36 cellular contexts compared by ENCODE assay signal in the genomic region with DNA sequence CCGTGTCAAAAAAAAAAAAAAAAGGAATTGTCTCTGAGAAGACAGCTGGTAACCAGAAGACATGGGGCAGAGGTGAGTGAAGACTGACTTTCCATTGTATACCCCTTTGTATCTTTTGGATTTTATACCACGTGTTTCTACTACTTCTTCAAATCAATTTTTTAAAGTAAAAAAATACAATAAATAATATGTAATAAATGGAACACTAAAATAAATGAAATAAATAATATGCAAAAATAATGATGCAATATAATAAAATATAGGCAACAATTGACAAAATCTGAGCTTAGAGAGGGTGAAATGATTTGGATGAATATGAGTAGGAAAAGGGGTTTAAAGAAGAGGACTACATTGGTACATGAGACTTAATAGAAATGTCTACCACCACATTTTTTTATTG.
"Had no signal": no experiment of that assay in that cellular context is flagged by ENCODE, and none has a peak within 500 bp of the region (broad histone marks: within the 10 kb centered on the region; RNA-seq: fewer than 3 reads in every experiment).

No MANE protein-coding gene starts in this region.

- H3K36me3 Mint-ChIP-seq: activated naive CD4-positive, alpha-beta T cell treated with anti-CD3 and anti-CD28 coated beads, Interleukin-2, amount 10 ng/mL, durations not matched to agents 7 days and 5 days; activated naive CD4-positive, alpha-beta T cell treated with anti-CD3 and anti-CD28 coated beads, Interleukin-2, amount 50 U/mL, for 24 hours; activated naive CD4-positive, alpha-beta T cell treated with anti-CD3 and anti-CD28 coated beads, Interleukin-2, amount 50 U/mL, for 72 hours; activated naive CD8-positive, alpha-beta T cell; activated naive CD8-positive, alpha-beta T cell treated with anti-CD3 and anti-CD28 coated beads for 36 hours; activated naive CD8-positive, alpha-beta T cell treated with anti-CD3 and anti-CD28 coated beads, Interleukin-2, amount 10 ng/mL, durations not matched to agents 7 days and 5 days; brain had no signal

- H3K27me3 Mint-ChIP-seq: activated naive CD4-positive, alpha-beta T cell treated with anti-CD3 and anti-CD28 coated beads, Interleukin-2, amount 10 ng/mL, durations not matched to agents 7 days and 5 days; activated naive CD8-positive, alpha-beta T cell; activated naive CD8-positive, alpha-beta T cell treated with anti-CD3 and anti-CD28 coated beads for 36 hours; activated naive CD8-positive, alpha-beta T cell treated with anti-CD3 and anti-CD28 coated beads, Interleukin-2, amount 10 ng/mL, durations not matched to agents 7 days and 5 days; activated naive CD8-positive, alpha-beta T cell treated with anti-CD3 and anti-CD28 coated beads, Interleukin-2, amount 50 U/mL, for 24 hours; activated T-cell treated with anti-CD3 and anti-CD28 coated beads, Interleukin-2, amount 50 U/mL, for 24 hours; activated T-helper 17 cell treated with anti-CD3 and anti-CD28 coated beads, Interleukin-2, amount 50 U/mL, for 72 hours; brain had no signal

- H3K4me1 Mint-ChIP-seq: activated naive CD4-positive, alpha-beta T cell treated with anti-CD3 and anti-CD28 coated beads, Interleukin-2, amount 10 ng/mL, durations not matched to agents 7 days and 5 days; activated naive CD4-positive, alpha-beta T cell treated with anti-CD3 and anti-CD28 coated beads, Interleukin-2, amount 50 U/mL, for 24 hours; activated naive CD8-positive, alpha-beta T cell treated with anti-CD3 and anti-CD28 coated beads for 36 hours; activated naive CD8-positive, alpha-beta T cell treated with anti-CD3 and anti-CD28 coated beads, Interleukin-2, amount 10 ng/mL, durations not matched to agents 7 days and 5 days; activated naive CD8-positive, alpha-beta T cell treated with anti-CD3 and anti-CD28 coated beads, Interleukin-2, amount 50 U/mL, for 24 hours; activated T-helper 17 cell treated with anti-CD3 and anti-CD28 coated beads, Interleukin-2, amount 50 U/mL, for 72 hours; brain; central memory CD8-positive, alpha-beta T cell had no signal

- DNase-seq: activated effector memory CD4-positive, alpha-beta T cell treated with anti-CD3 and anti-CD28 coated beads, Interleukin-2, amount 50 U/mL, for 16 hours; activated effector memory CD4-positive, alpha-beta T cell treated with Interleukin-2 at 50 U/mL for 16 hours; activated gamma-delta T cell; activated gamma-delta T cell treated with Interleukin-2 at 50 U/mL for 16 hours; activated naive CD4-positive, alpha-beta T cell; activated naive CD4-positive, alpha-beta T cell treated with anti-CD3 and anti-CD28 coated beads for 36 hours; activated naive CD4-positive, alpha-beta T cell treated with anti-CD3 and anti-CD28 coated beads, Interleukin-2, amount 10 ng/mL, durations not matched to agents 7 days and 5 days; activated naive CD4-positive, alpha-beta T cell treated with anti-CD3 and anti-CD28 coated beads, Interleukin-2, amount 50 U/mL, for 16 hours; activated naive CD4-positive, alpha-beta T cell treated with Interleukin-2 at 50 U/mL for 16 hours; activated naive CD8-positive, alpha-beta T cell treated with anti-CD3 and anti-CD28 coated beads for 36 hours; activated naive CD8-positive, alpha-beta T cell treated with anti-CD3 and anti-CD28 coated beads, Interleukin-2, amount 10 ng/mL, durations not matched to agents 7 days and 5 days; activated naive CD8-positive, alpha-beta T cell treated with anti-CD3 and anti-CD28 coated beads, Interleukin-2, amount 50 U/mL, for 24 hours; activated T-cell treated with anti-CD3 and anti-CD28 coated beads, Interleukin-2, amount 50 U/mL, for 24 hours; activated T-cell treated with anti-CD3 and anti-CD28 coated beads, Interleukin-2, amount 50 U/mL, for 4 hours; activated T-cell treated with anti-CD3 and anti-CD28 coated beads, Interleukin-2, amount 50 U/mL, for 48 hours; activated T-cell treated with anti-CD3 and anti-CD28 coated beads, Interleukin-2, amount 50 U/mL, for 72 hours; adrenal gland; amniotic stem cell; amygdala; anterior cingulate cortex; aorta; body of pancreas; brain microvascular endothelial cell; caudate nucleus; central memory CD4-positive, alpha-beta T cell; cerebellar nuclear complex had no signal

- FAIRE-seq: astrocyte, bronchial epithelial cell had no signal

- H3K27ac Mint-ChIP-seq: activated naive CD4-positive, alpha-beta T cell treated with anti-CD3 and anti-CD28 coated beads for 36 hours; activated naive CD4-positive, alpha-beta T cell treated with anti-CD3 and anti-CD28 coated beads, Interleukin-2, amount 10 ng/mL, durations not matched to agents 7 days and 5 days; activated naive CD4-positive, alpha-beta T cell treated with anti-CD3 and anti-CD28 coated beads, Interleukin-2, amount 50 U/mL, for 24 hours; activated naive CD4-positive, alpha-beta T cell treated with anti-CD3 and anti-CD28 coated beads, Interleukin-2, amount 50 U/mL, for 72 hours; activated naive CD8-positive, alpha-beta T cell; activated naive CD8-positive, alpha-beta T cell treated with anti-CD3 and anti-CD28 coated beads for 36 hours; activated naive CD8-positive, alpha-beta T cell treated with anti-CD3 and anti-CD28 coated beads, Interleukin-2, amount 10 ng/mL, durations not matched to agents 7 days and 5 days; activated naive CD8-positive, alpha-beta T cell treated with anti-CD3 and anti-CD28 coated beads, Interleukin-2, amount 50 U/mL, for 24 hours; activated T-cell treated with anti-CD3 and anti-CD28 coated beads, Interleukin-2, amount 50 U/mL, for 24 hours; activated T-cell treated with anti-CD3 and anti-CD28 coated beads, Interleukin-2, amount 50 U/mL, for 72 hours; activated T-helper 1 cell treated with anti-CD3 and anti-CD28 coated beads, Interleukin-12 subunit alpha, Interleukin-12 subunit beta, Interleukin-2, Interleukin-4 antibody, amounts not matched to agents 30 ng/mL and 10 ng/mL and 1 ng/mL, durations not matched to agents 14 hours and 24 hours and 36 hours; activated T-helper 17 cell treated with anti-CD3 and anti-CD28 coated beads, Interleukin-2, amount 50 U/mL, for 72 hours; activated T-helper 2 cell treated with anti-CD3 and anti-CD28 coated beads, Interferon-gamma antibody, Interleukin-2, Interleukin-4, amounts not matched to agents 10 μg/mL and 5 μg/mL and 100 μg/mL, durations not matched to agents 14 hours and 24 hours and 36 hours; brain had no signal

- ATAC-seq: activated naive CD4-positive, alpha-beta T cell treated with anti-CD3 and anti-CD28 coated beads, Interleukin-2, amount 50 U/mL, for 72 hours; activated naive CD8-positive, alpha-beta T cell treated with anti-CD3 and anti-CD28 coated beads, Interleukin-2, amount 50 U/mL, for 24 hours; activated T-cell treated with anti-CD3 and anti-CD28 coated beads, Interleukin-2, amount 50 U/mL, for 4 hours; activated T-cell treated with anti-CD3 and anti-CD28 coated beads, Interleukin-2, amount 50 U/mL, for 72 hours; activated T-helper 17 cell treated with anti-CD3 and anti-CD28 coated beads, Interleukin-2, amount 50 U/mL, for 72 hours; body of pancreas had no signal

- H3K9me3 Mint-ChIP-seq: activated naive CD4-positive, alpha-beta T cell treated with anti-CD3 and anti-CD28 coated beads for 36 hours; activated naive CD4-positive, alpha-beta T cell treated with anti-CD3 and anti-CD28 coated beads, Interleukin-2, amount 10 ng/mL, durations not matched to agents 7 days and 5 days; activated naive CD4-positive, alpha-beta T cell treated with anti-CD3 and anti-CD28 coated beads, Interleukin-2, amount 50 U/mL, for 24 hours; activated naive CD4-positive, alpha-beta T cell treated with anti-CD3 and anti-CD28 coated beads, Interleukin-2, amount 50 U/mL, for 72 hours; activated naive CD8-positive, alpha-beta T cell treated with anti-CD3 and anti-CD28 coated beads for 36 hours; activated naive CD8-positive, alpha-beta T cell treated with anti-CD3 and anti-CD28 coated beads, Interleukin-2, amount 10 ng/mL, durations not matched to agents 7 days and 5 days; activated naive CD8-positive, alpha-beta T cell treated with anti-CD3 and anti-CD28 coated beads, Interleukin-2, amount 50 U/mL, for 24 hours; activated T-cell treated with anti-CD3 and anti-CD28 coated beads, Interleukin-2, amount 50 U/mL, for 24 hours; activated T-cell treated with anti-CD3 and anti-CD28 coated beads, Interleukin-2, amount 50 U/mL, for 4 hours; activated T-cell treated with anti-CD3 and anti-CD28 coated beads, Interleukin-2, amount 50 U/mL, for 72 hours; activated T-helper 1 cell treated with anti-CD3 and anti-CD28 coated beads, Interleukin-12 subunit alpha, Interleukin-12 subunit beta, Interleukin-2, Interleukin-4 antibody, amounts not matched to agents 30 ng/mL and 10 ng/mL and 1 ng/mL, durations not matched to agents 14 hours and 24 hours and 36 hours; activated T-helper 17 cell treated with anti-CD3 and anti-CD28 coated beads, Interleukin-2, amount 50 U/mL, for 72 hours; activated T-helper 2 cell treated with anti-CD3 and anti-CD28 coated beads, Interferon-gamma antibody, Interleukin-2, Interleukin-4, amounts not matched to agents 10 μg/mL and 5 μg/mL and 100 μg/mL, durations not matched to agents 14 hours and 24 hours and 36 hours; brain; central memory CD8-positive, alpha-beta T cell had no signal

- H3K4me3 Mint-ChIP-seq: activated naive CD4-positive, alpha-beta T cell treated with anti-CD3 and anti-CD28 coated beads for 36 hours; activated naive CD4-positive, alpha-beta T cell treated with anti-CD3 and anti-CD28 coated beads, Interleukin-2, amount 10 ng/mL, durations not matched to agents 7 days and 5 days; activated naive CD4-positive, alpha-beta T cell treated with anti-CD3 and anti-CD28 coated beads, Interleukin-2, amount 50 U/mL, for 24 hours; activated naive CD8-positive, alpha-beta T cell; activated naive CD8-positive, alpha-beta T cell treated with anti-CD3 and anti-CD28 coated beads for 36 hours; activated naive CD8-positive, alpha-beta T cell treated with anti-CD3 and anti-CD28 coated beads, Interleukin-2, amount 10 ng/mL, durations not matched to agents 7 days and 5 days; activated naive CD8-positive, alpha-beta T cell treated with anti-CD3 and anti-CD28 coated beads, Interleukin-2, amount 50 U/mL, for 24 hours; activated T-cell treated with anti-CD3 and anti-CD28 coated beads, Interleukin-2, amount 50 U/mL, for 24 hours; activated T-cell treated with anti-CD3 and anti-CD28 coated beads, Interleukin-2, amount 50 U/mL, for 4 hours; activated T-cell treated with anti-CD3 and anti-CD28 coated beads, Interleukin-2, amount 50 U/mL, for 72 hours; activated T-helper 1 cell treated with anti-CD3 and anti-CD28 coated beads, Interleukin-12 subunit alpha, Interleukin-12 subunit beta, Interleukin-2, Interleukin-4 antibody, amounts not matched to agents 30 ng/mL and 10 ng/mL and 1 ng/mL, durations not matched to agents 14 hours and 24 hours and 36 hours; activated T-helper 17 cell treated with anti-CD3 and anti-CD28 coated beads, Interleukin-2, amount 50 U/mL, for 72 hours; brain; central memory CD8-positive, alpha-beta T cell had no signal
